In the genomic region with DNA sequence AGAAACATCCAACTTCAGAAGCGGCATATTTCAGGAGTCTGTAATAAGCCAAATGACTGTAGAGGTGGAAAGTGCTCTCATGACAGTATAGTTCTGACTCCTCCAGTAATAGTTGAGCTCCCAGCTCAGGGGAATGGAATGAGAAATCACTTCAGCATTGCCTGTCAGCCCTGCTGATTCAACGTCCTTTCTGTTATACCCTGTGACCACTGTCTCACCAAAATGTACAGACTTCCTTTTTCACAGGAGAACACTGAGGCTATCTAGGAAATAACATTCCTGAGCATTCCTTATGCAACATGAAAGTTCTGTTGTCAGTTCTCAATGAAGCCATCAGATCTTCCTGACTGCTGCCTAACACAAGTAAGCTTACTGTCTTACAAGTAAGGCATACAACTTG, we compare ENCODE assay signal across 16 cellular contexts.
DNase-seq lines count a peak whose midpoint lies in the region; ATAC-seq and TF ChIP-seq lines count a peak whose summit lies in the region.
"Had no signal": no experiment of that assay in that cellular context is flagged by ENCODE, and none has a peak within 500 bp of the region (broad histone marks: within the 10 kb centered on the region; RNA-seq: fewer than 3 reads in every experiment).

No MANE protein-coding gene starts in this region.

- no peak overlapping the region for H3K9ac ChIP-seq in PC-3 (ENCODE audit: low read length)

- peak; percentile 42 for DNase-seq in COLO829 (ENCODE audit: low spot score)
- DNase-seq in PC-3: peak; percentile 68
- peak; percentile 57 for DNase-seq in fibroblast of gingiva (ENCODE audit: low read depth)
- no peak for DNase-seq in omental fat pad (ENCODE audit: low spot score)
- DNase-seq in nephron progenitor cell: no peak
- DNase-seq in activated CD8-positive, alpha-beta memory T cell treated with anti-CD3 and anti-CD28 coated beads, Interleukin-2, amount 50 U/mL, for 4 hours: no peak
- no peak for DNase-seq in NCI-H146 treated with DMSO at 0.1 percent for 48 hours (lab: John Stamatoyannopoulos, UW; ENCODE audit: unreplicated experiment)
- DNase-seq in T-helper 2 cell: no peak
- DNase-seq: gastrocnemius medialis, H7, NCI-H1930, SHP77, small intestine had no signal

- peaks cover 6% of the 10 kb centered on the region for H3K27me3 Mint-ChIP-seq in nephron progenitor cell (ENCODE audit: low read depth, poor library complexity)

- ATAC-seq in PC-3: peak; percentile 71
- ATAC-seq in omental fat pad (ENCODE audit: low FRiP score): peak; percentile 85
- ATAC-seq: gastrocnemius medialis; stimulated activated effector memory CD8-positive, alpha-beta T cell treated with anti-CD3 and anti-CD28 coated beads, Interleukin-12 subunit alpha, Interleukin-12 subunit beta, amount 100 ng/mL, for 72 hours had no signal

- H4K20me1 ChIP-seq in PC-3 (ENCODE audit: low read length): no peaks in the 10 kb centered on the region

- H3K4me3 ChIP-seq in PC-3 (ENCODE audit: low read length): no peak overlapping the region
- H3K4me3 ChIP-seq: adrenal gland, gastrocnemius medialis had no signal

- H3K27me3 ChIP-seq in PC-3 (ENCODE audit: low read length): no peaks in the 10 kb centered on the region
- H3K27me3 ChIP-seq: adrenal gland, gastrocnemius medialis had no signal

- POLR2A ChIA-PET in PC-3 (lab: Charles Lee; ENCODE audit: unreplicated experiment): no interaction called here

- no peak overlapping the region for H2AFZ ChIP-seq in PC-3 (ENCODE audit: low read length)

- H3K36me3 ChIP-seq in PC-3 (ENCODE audit: low read depth, low read length): no peaks in the 10 kb centered on the region
- H3K36me3 ChIP-seq: adrenal gland, gastrocnemius medialis had no signal

- CTCF ChIA-PET in PC-3 (lab: Charles Lee): no interaction called here

- H3K27ac ChIP-seq in PC-3 (ENCODE audit: low read length): no peak overlapping the region
- H3K27ac ChIP-seq: gastrocnemius medialis, HL-60 had no signal

- no peaks in the 10 kb centered on the region for H3K9me3 Mint-ChIP-seq in nephron progenitor cell

- no peaks in the 10 kb centered on the region for H3K4me1 ChIP-seq in PC-3 (ENCODE audit: insufficient read depth, low read length)
- H3K4me1 ChIP-seq: adrenal gland, gastrocnemius medialis had no signal

- H3K4me1 Mint-ChIP-seq in nephron progenitor cell: peaks cover 10% of the 10 kb centered on the region
- H3K4me1 Mint-ChIP-seq: stimulated activated effector memory CD8-positive, alpha-beta T cell treated with anti-CD3 and anti-CD28 coated beads, Interleukin-12 subunit alpha, Interleukin-12 subunit beta, amount 100 ng/mL, for 72 hours had no signal

- no peak overlapping the region for H3K4me3 Mint-ChIP-seq in nephron progenitor cell
- H3K4me3 Mint-ChIP-seq: stimulated activated effector memory CD8-positive, alpha-beta T cell treated with anti-CD3 and anti-CD28 coated beads, Interleukin-12 subunit alpha, Interleukin-12 subunit beta, amount 100 ng/mL, for 72 hours had no signal

- no peak overlapping the region for H3K4me2 ChIP-seq in PC-3 (ENCODE audit: low read length)

- H3K79me2 ChIP-seq in PC-3 (ENCODE audit: low read length): no peaks in the 10 kb centered on the region

- H3K9me2 ChIP-seq in PC-3 (replicated peaks; ENCODE audit: low read length): no peaks in the 10 kb centered on the region

- intact Hi-C loops in PC-3 (cut with micrococcal nuclease): no loop called here

- no peaks in the 10 kb centered on the region for H3F3A ChIP-seq in PC-3 (ENCODE audit: low read length, unreplicated experiment)

- no TSS peak for BruUV-seq in PC-3 (replicated peaks; lab: Mats Ljungman, UMichigan)

- H3K9me3 ChIP-seq in PC-3 (ENCODE audit: low read length): no peaks in the 10 kb centered on the region
- H3K9me3 ChIP-seq: adrenal gland, gastrocnemius medialis had no signal

- no peaks in the 10 kb centered on the region for H3K36me3 Mint-ChIP-seq in nephron progenitor cell (ENCODE audit: low read depth)
- H3K36me3 Mint-ChIP-seq: stimulated activated effector memory CD8-positive, alpha-beta T cell treated with anti-CD3 and anti-CD28 coated beads, Interleukin-12 subunit alpha, Interleukin-12 subunit beta, amount 100 ng/mL, for 72 hours had no signal

- H3K27ac Mint-ChIP-seq in nephron progenitor cell: no peak overlapping the region
- H3K27ac Mint-ChIP-seq: stimulated activated effector memory CD8-positive, alpha-beta T cell treated with anti-CD3 and anti-CD28 coated beads, Interleukin-12 subunit alpha, Interleukin-12 subunit beta, amount 100 ng/mL, for 72 hours had no signal

- no peak for TF ChIP-seq CTCF in PC-3 (conservative IDR thresholded peaks at IDR 0.05; ENCODE audit: low read depth, low read length)
- TF ChIP-seq CTCF in omental fat pad (IDR thresholded peaks at IDR 0.05): no peak
- TF ChIP-seq CTCF in nephron progenitor cell (IDR thresholded peaks at IDR 0.05): no peak

Comparison
In these comparisons a context has a peak if more than half of its experiments do, and no peak if none do; other contexts are left out.
1. DNase-seq: peak in COLO829 (single experiment), PC-3 (single experiment) and fibroblast of gingiva (single experiment); none in omental fat pad (single experiment), nephron progenitor cell (single experiment), activated CD8-positive, alpha-beta memory T cell treated with anti-CD3 and anti-CD28 coated beads, Interleukin-2, amount 50 U/mL, for 4 hours (single experiment), NCI-H146 treated with DMSO at 0.1 percent for 48 hours (single experiment) and T-helper 2 cell (0 of 5).